Comparison of ENCODE assay signal across 32 cellular contexts in the genomic region with DNA sequence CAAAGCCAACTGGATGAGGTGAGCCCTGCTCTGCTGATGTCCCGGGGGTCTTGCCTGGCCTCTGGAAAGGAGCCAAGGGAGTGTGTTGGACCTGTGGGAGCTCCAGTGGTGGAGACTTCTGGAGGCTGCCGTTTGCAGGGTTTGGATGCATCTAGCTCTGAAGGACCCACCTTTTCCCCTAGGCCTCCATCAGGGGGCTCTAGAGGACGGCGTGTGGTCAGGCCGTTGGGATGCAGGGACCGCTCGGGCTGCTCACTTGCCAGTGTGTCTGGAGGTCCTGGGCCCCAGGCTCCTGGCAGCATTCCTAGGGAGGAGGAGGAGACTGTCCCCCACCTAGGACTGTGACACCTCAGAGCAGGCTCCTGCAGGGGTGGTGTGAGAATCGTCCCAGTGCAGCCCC. TPM values are rescaled to one million over a fixed set of nuclear protein-coding genes. Genes with fewer than 3 reads are reported as not detected.
DNase-seq lines count a peak whose midpoint lies in the region; ATAC-seq, FAIRE-seq and TF ChIP-seq lines count a peak whose summit lies in the region.
"Had no signal": no experiment of that assay in that cellular context is flagged by ENCODE, and none has a peak within 500 bp of the region (broad histone marks: within the 10 kb centered on the region; RNA-seq: fewer than 3 reads in every experiment).

No MANE protein-coding gene starts in this region.

- H3K9me3 Mint-ChIP-seq in WTC11: peaks cover 17% of the 10 kb centered on the region

- H3K36me3 Mint-ChIP-seq in WTC11: peaks cover 12% of the 10 kb centered on the region

- H3K79me2 ChIP-seq in HepG2 (ENCODE audit: insufficient read depth, low read length) (no peaks in the 10 kb centered on the region), hepatocyte (peaks cover 29% of the 10 kb centered on the region)

- POLR2A ChIA-PET in HepG2 (lab: Yijun Ruan, JAX): no interaction called here
- POLR2A ChIA-PET in WTC11 (lab: Charles Lee): no interaction called here

- H3K4me3 Mint-ChIP-seq in WTC11: no peak overlapping the region
- H3K4me3 Mint-ChIP-seq: effector memory CD8-positive, alpha-beta T cell; nephron had no signal

- no peaks in the 10 kb centered on the region for H3K27me3 Mint-ChIP-seq in WTC11 (ENCODE audit: low read depth)
- H3K27me3 Mint-ChIP-seq: effector memory CD8-positive, alpha-beta T cell had no signal

- H3K4me2 ChIP-seq in HepG2 (ENCODE audit: low read depth, low read length) (no peak overlapping the region), hepatocyte (no peak overlapping the region)
- H3K4me2 ChIP-seq: BLaER1, KMS-11 had no signal

- in situ Hi-C loops in HepG2 (cut with HindIII; ENCODE audit: extremely low pct_ligation_motif_present, low pct_unique_long_range_greater_than_20kb): no loop called here

- TF ChIP-seq EP300 in HepG2 (IDR thresholded peaks at IDR 0.05; ENCODE audit: low read depth in 2 of 2, low read length in 2 of 2): no peak
- no peak for TF ChIP-seq EP300 in HepG2 (CRISPR knock-in tag; IDR thresholded peaks at IDR 0.05; ENCODE audit: borderline replicate concordance)

- TF ChIP-seq RAD21 in HepG2 (CRISPR knock-in tag; IDR thresholded peaks at IDR 0.05): no peak

- TF ChIP-seq POLR2A in HepG2 (IDR thresholded peaks at IDR 0.05; ENCODE audit: insufficient read depth in 1 of 2, low read depth in 2 of 2, low read length in 2 of 2): no peak
- no peak for TF ChIP-seq POLR2A in right lobe of liver (IDR thresholded peaks at IDR 0.05)
- no peak for TF ChIP-seq POLR2A in uterus (IDR thresholded peaks at IDR 0.05)

- H3K9me3 ChIP-seq in HepG2 (ENCODE audit: low read length): no peaks in the 10 kb centered on the region
- H3K9me3 ChIP-seq in right lobe of liver: no peaks in the 10 kb centered on the region
- no peaks in the 10 kb centered on the region for H3K9me3 ChIP-seq in hepatocyte (ENCODE audit: low read depth)
- H3K9me3 ChIP-seq in uterus: no peaks in the 10 kb centered on the region
- H3K9me3 ChIP-seq: ovary, spleen, upper lobe of right lung had no signal

- no peak overlapping the region for H3K27ac Mint-ChIP-seq in WTC11

- H3K36me3 ChIP-seq in HepG2 (replicated peaks in 1 of 2; ENCODE audit: control insufficient read depth in 1 of 2, insufficient read depth in 2 of 2, low read length in 2 of 2) (peaks cover 1 to 5% of the 10 kb centered on the region in 2 experiments; a peak in 3 of 5 replicates), right lobe of liver (no peaks in the 10 kb centered on the region), hepatocyte (replicated peaks; ENCODE audit: insufficient read depth, low read depth) (no peaks in the 10 kb centered on the region), uterus (no peaks in the 10 kb centered on the region)
- H3K36me3 ChIP-seq: ovary had no signal

- FAIRE-seq in HepG2 (lab: Jason Lieb, UNC): no peak
- FAIRE-seq: GM19239, islet of Langerhans had no signal

- DNase-seq in HepG2 (ENCODE audit: low spot score) (no peak), right lobe of liver (no peak), WTC11 (ENCODE audit: low spot score) (peak; percentile 60), hepatocyte (ENCODE audit: low spot score) (no peak), uterus (peak in 1 of 2 donors; percentile 50), SIG-M5 treated with dmso at 0.1 percent for 504 hours (lab: John Stamatoyannopoulos, UW; ENCODE audit: unreplicated experiment) (no peak)
- DNase-seq: activated CD4-positive, alpha-beta T cell treated with anti-CD3 and anti-CD28 coated beads, Interleukin-2, amount 50 U/mL, for 4 hours; activated naive CD4-positive, alpha-beta T cell treated with Interleukin-2 at 50 U/mL for 16 hours; DMS53; effector memory CD8-positive, alpha-beta T cell; foreskin keratinocyte; GDM1; hippocampal formation; NCI-H1436; NCI-H510A; NK-92 treated with Interleukin-12 subunit alpha and Interleukin-12 subunit beta, amount 100 ng/mL, for 24 hours; ovary; PC-3; spleen; T1000; upper lobe of right lung had no signal

- no peaks in the 10 kb centered on the region for H3K9me2 ChIP-seq in hepatocyte (replicated peaks; ENCODE audit: insufficient read depth)

- H3K4me1 Mint-ChIP-seq in WTC11: peaks cover 12% of the 10 kb centered on the region

- 80% methylated on average over 4 of the region's 8 CpGs for WGBS in HepG2 (ENCODE audit: low lambda C conversion rate)
- WGBS in right lobe of liver (ENCODE audit: insufficient coverage, low coverage, low lambda C conversion rate, missing lambda C conversion rate): 100% methylated on average over 1 of the region's 8 CpGs
- 61% methylated on average over 8 of the region's 8 CpGs for WGBS in hepatocyte (ENCODE audit: low lambda C conversion rate, missing lambda C conversion rate)

- no peak overlapping the region for H3K27ac ChIP-seq in HepG2 (ENCODE audit: extremely low read length, insufficient read depth, low read length)
- H3K27ac ChIP-seq in right lobe of liver: no peak overlapping the region
- H3K27ac ChIP-seq in hepatocyte: no peak overlapping the region
- H3K27ac ChIP-seq in uterus: no peak overlapping the region
- H3K27ac ChIP-seq: BLaER1, coronary artery, foreskin keratinocyte, KMS-11, ovary, spleen, upper lobe of right lung had no signal

- no peak overlapping the region for H3K4me3 ChIP-seq in HepG2 (replicated peaks in 1 of 3; ENCODE audit: insufficient read depth in 1 of 3, low read depth in 2 of 3, low read length in 3 of 3)
- H3K4me3 ChIP-seq in right lobe of liver: no peak overlapping the region
- no peak overlapping the region for H3K4me3 ChIP-seq in hepatocyte
- H3K4me3 ChIP-seq in uterus: no peak overlapping the region
- H3K4me3 ChIP-seq: BLaER1, coronary artery, lung, ovary, spleen, upper lobe of right lung had no signal

- BruUV-seq in HepG2 (replicated peaks; lab: Mats Ljungman, UMichigan): no TSS peak

- H3K27me3 ChIP-seq in HepG2 (ENCODE audit: control insufficient read depth in 1 of 2, insufficient read depth in 2 of 2, low read length in 2 of 2): no peaks in the 10 kb centered on the region
- H3K27me3 ChIP-seq in right lobe of liver: no peaks in the 10 kb centered on the region
- H3K27me3 ChIP-seq in hepatocyte: no peaks in the 10 kb centered on the region
- no peaks in the 10 kb centered on the region for H3K27me3 ChIP-seq in uterus
- H3K27me3 ChIP-seq: BLaER1, foreskin keratinocyte, ovary, spleen, upper lobe of right lung had no signal

- ATAC-seq in HepG2 (peak; percentile 23; the same call in 1 of the 3 replicates), right lobe of liver (no peak), WTC11 (peak; percentile 88), GM18858 (IDR thresholded peaks at IDR 0.05; ENCODE audit: unreplicated experiment) (no peak), GM18907 (IDR thresholded peaks at IDR 0.05; ENCODE audit: unreplicated experiment) (no peak)
- ATAC-seq: effector memory CD8-positive, alpha-beta T cell; esophagus mucosa; foreskin keratinocyte; HCT116; PC-3; upper lobe of right lung had no signal

- intact Hi-C loops in HepG2 (cut with micrococcal nuclease; ENCODE audit: unreplicated experiment): no loop called here
- intact Hi-C loops in right lobe of liver (cut with DNase I): no loop called here
- intact Hi-C loops in uterus (cut with DNase I; ENCODE audit: low total_unique reads): no loop called here

- H2AFZ ChIP-seq in HepG2 (ENCODE audit: low read length) (no peak overlapping the region), hepatocyte (no peak overlapping the region)

- CTCF ChIA-PET in HepG2 (lab: Yijun Ruan, JAX; ENCODE audit: low intra/inter-chr PET ratio, low total read pairs) (no interaction called here), WTC11 (lab: Charles Lee) (interaction anchor here (0.6 to 2.2 kb wide), 17 partner anchors 8 to 168 kb away, joined by 3 to 15 read pairs (median 5); a partner anchor contains a TSS)

- H3K4me1 ChIP-seq in HepG2 (ENCODE audit: insufficient read depth, low read length) (no peaks in the 10 kb centered on the region), right lobe of liver (no peaks in the 10 kb centered on the region), hepatocyte (ENCODE audit: insufficient read depth) (peaks cover 19% of the 10 kb centered on the region), uterus (peaks cover 0 to 10% of the 10 kb centered on the region in 2 donors)
- H3K4me1 ChIP-seq: foreskin keratinocyte had no signal

- no peak overlapping the region for H3K9ac ChIP-seq in HepG2 (ENCODE audit: insufficient read depth, low read depth, low read length)
- H3K9ac ChIP-seq: BLaER1, KMS-11 had no signal

- TF ChIP-seq CTCF in HepG2 (CRISPR knock-in tag; IDR thresholded peaks at IDR 0.05): no peak
- TF ChIP-seq CTCF in right lobe of liver (IDR thresholded peaks at IDR 0.05): no peak
- TF ChIP-seq CTCF in WTC11 (IDR thresholded peaks at IDR 0.05): no peak
- TF ChIP-seq CTCF in hepatocyte (IDR thresholded peaks at IDR 0.05; ENCODE audit: poor library complexity): peak; percentile 21
- peak in 3 of 4 experiments; percentile 5 to 23 (median 17) for TF ChIP-seq CTCF in uterus (IDR thresholded peaks at IDR 0.05)

- H4K20me1 ChIP-seq in HepG2 (ENCODE audit: insufficient read depth, low read length) (no peaks in the 10 kb centered on the region), hepatocyte (ENCODE audit: insufficient read depth, poor library complexity, severe bottlenecking) (no peaks in the 10 kb centered on the region)
- H4K20me1 ChIP-seq: BLaER1 had no signal

RNA-seq across cellular contexts. Expression of a gene that starts 58.3 kb away (rescaled TPM):
- total RNA-seq in HepG2 (2016; rRNA removed; fragmentation: Illumina TruSeq; extraction: Trizol) (4.1 and 4.7 TPM in 2 replicates), right lobe of liver (1 to 10 TPM; 1.4 to 4.1 (median 3.8) TPM), WTC11 (2021) (8.3 to 12.4 TPM (median 11.2 TPM) in 3 replicates), hepatocyte (15.0 and 25.0 TPM in 2 replicates), uterus (100 to 1,000 TPM in 1 of 4 donors, 10 to 100 TPM in 2, 1 to 10 TPM in 1; 7.4 to 318 (median 58.5) TPM)
- total RNA-seq in HepG2 (2016; cell fraction: cytosol; rRNA removed; fragmentation: Illumina TruSeq; extraction: Trizol; ENCODE audit: low read depth): 1.5 and 1.8 TPM in 2 replicates
- total RNA-seq in HepG2 (2016; cell fraction: insoluble cytoplasmic fraction; rRNA removed; fragmentation: Illumina TruSeq; extraction: Trizol): 3.4 and 4.3 TPM in 2 replicates
- total RNA-seq in HepG2 (2016; cell fraction: membrane; rRNA removed; fragmentation: Illumina TruSeq; extraction: Trizol): 3.9 and 5.2 TPM in 2 replicates
- total RNA-seq in HepG2 (2016; cell fraction: nucleus; rRNA removed; fragmentation: Illumina TruSeq; extraction: Trizol): 4.6 and 6.1 TPM in 2 replicates
- polyA plus RNA-seq in HepG2 (2011; rRNA removed) (3.3 and 3.4 TPM in 2 replicates), hepatocyte (8.8 and 11.2 TPM in 2 replicates)
- polyA plus RNA-seq in HepG2 (2011; cell fraction: cytosol; rRNA removed): 2.0 and 2.7 TPM in 2 replicates
- 6.4 and 6.7 TPM in 2 replicates for polyA plus RNA-seq in HepG2 (2011; cell fraction: nucleus; rRNA removed)
- polyA plus RNA-seq in HepG2 (2012): 2.3 and 2.4 TPM in 2 replicates
- 0.77 and 0.81 TPM in 2 replicates for polyA plus RNA-seq in HepG2 (2016; cell fraction: cytosol; fragmentation: Illumina TruSeq; extraction: Trizol; ENCODE audit: low read depth)
- polyA plus RNA-seq in HepG2 (2016; cell fraction: insoluble cytoplasmic fraction; fragmentation: Illumina TruSeq; extraction: Trizol; ENCODE audit: low read depth): 2.8 and 4.0 TPM in 2 replicates
- polyA plus RNA-seq in HepG2 (2016; cell fraction: membrane; fragmentation: Illumina TruSeq; extraction: Trizol; ENCODE audit: low read depth): 2.1 and 2.4 TPM in 2 replicates
- 7.1 and 7.4 TPM in 2 replicates for polyA plus RNA-seq in HepG2 (2016; cell fraction: nucleus; fragmentation: Illumina TruSeq; extraction: Trizol; ENCODE audit: insufficient read depth, low read depth)
- 7.8 and 17.5 TPM in 2 replicates for polyA minus RNA-seq in HepG2 (2011; rRNA and poly(A)+ RNA removed; ENCODE audit: low replicate concordance)
- 3.5 and 6.2 TPM in 2 replicates for polyA minus RNA-seq in HepG2 (2011; cell fraction: cytosol; rRNA and poly(A)+ RNA removed)
- 5.0 and 7.6 TPM in 2 replicates for polyA minus RNA-seq in HepG2 (2011; cell fraction: nucleus; rRNA and poly(A)+ RNA removed)

Comparison
In these comparisons a context has a peak if more than half of its experiments do, and no peak if none do; other contexts are left out.
1. ATAC-seq: peak in HepG2 (single experiment) and WTC11 (single experiment); none in right lobe of liver (0 of 4), GM18858 (single experiment) and GM18907 (single experiment).
2. CTCF ChIP-seq: peak in hepatocyte (single experiment) and uterus (3 of 4); none in HepG2 (single experiment), right lobe of liver (0 of 4) and WTC11 (single experiment).